Comparison of ENCODE assay signal across 8 cellular contexts in genomic region chr5:96868603-96869371, GRCh38. TPM values are rescaled to one million over a fixed set of nuclear protein-coding genes. Genes with fewer than 3 reads are reported as not detected.
DNase-seq lines count a peak whose midpoint lies in the region; ATAC-seq, FAIRE-seq and TF ChIP-seq lines count a peak whose summit lies in the region.

No MANE protein-coding gene starts in this region.

- TF ChIP-seq CTCF in OCI-LY3 (IDR thresholded peaks at IDR 0.05; ENCODE audit: low read depth, low read length) (peak; percentile 91), HepG2 (CRISPR knock-in tag; IDR thresholded peaks at IDR 0.05) (peak; percentile 89)

- FAIRE-seq in HepG2 (lab: Jason Lieb, UNC) (peak; percentile 79), urothelium cell line (lab: Jason Lieb, UNC) (no peak)

- POLR2A ChIA-PET in HepG2 (lab: Yijun Ruan, JAX), result interaction anchor here (1.2 kb wide), 1 partner anchor 61 kb away, joined by 9 read pairs; the partner anchor contains the start of gene ERAP1

- H3K9me3 ChIP-seq in OCI-LY3 (ENCODE audit: insufficient read depth, low read length) (no peaks in the 10 kb centered on the region), HepG2 (ENCODE audit: low read length) (no peaks in the 10 kb centered on the region)

- H3K4me2 ChIP-seq in OCI-LY3 (ENCODE audit: low read length), result peak overlapping the region; percentile 99
- H3K4me2 ChIP-seq in HepG2 (ENCODE audit: low read depth, low read length), result no peak overlapping the region

- H3K36me3 ChIP-seq in OCI-LY3 (replicated peaks; ENCODE audit: low read depth, low read length) (no peaks in the 10 kb centered on the region), HepG2 (replicated peaks in 1 of 2; ENCODE audit: control insufficient read depth in 1 of 2, insufficient read depth in 2 of 2, low read length in 2 of 2) (no peaks in the 10 kb centered on the region)

- TF ChIP-seq EP300 in HepG2 (IDR thresholded peaks at IDR 0.05; ENCODE audit: low read depth in 2 of 2, low read length in 2 of 2), result no peak
- TF ChIP-seq EP300 in HepG2 (CRISPR knock-in tag; IDR thresholded peaks at IDR 0.05; ENCODE audit: borderline replicate concordance), result no peak

- no peak overlapping the region for H2AFZ ChIP-seq in OCI-LY3 (ENCODE audit: low read depth, low read length)
- no peak overlapping the region for H2AFZ ChIP-seq in HepG2 (ENCODE audit: low read length)

- WGBS in HepG2 (ENCODE audit: low lambda C conversion rate), result 10% methylated on average over 6 of the region's 6 CpGs

- DNase-seq in activated CD4-positive, alpha-beta T cell treated with anti-CD3 and anti-CD28 coated beads for 4 hours, result peak; percentile 32 to 36
- no peak for DNase-seq in activated CD4-positive, alpha-beta T cell treated with anti-CD3 and anti-CD28 coated beads, Interleukin-2, amount 50 U/mL, for 1 hour
- peak; percentile 84 for DNase-seq in cerebellar cortex (ENCODE audit: low spot score)
- DNase-seq in HepG2 (ENCODE audit: low spot score), result peak; percentile 62
- DNase-seq in urothelium cell line (ENCODE audit: low spot score), result peak; percentile 51

- BruUV-seq in HepG2 (replicated peaks; lab: Mats Ljungman, UMichigan), result no TSS peak

- no peaks in the 10 kb centered on the region for H3K27me3 ChIP-seq in OCI-LY3 (ENCODE audit: low read depth, low read length)
- H3K27me3 ChIP-seq in HepG2 (ENCODE audit: control insufficient read depth in 1 of 2, insufficient read depth in 2 of 2, low read length in 2 of 2), result no peaks in the 10 kb centered on the region; a peak in 1 of 5 replicates

- peak; percentile 68 for ATAC-seq in GM21447 (IDR thresholded peaks at IDR 0.05; ENCODE audit: unreplicated experiment)
- ATAC-seq in HG03565 (IDR thresholded peaks at IDR 0.05; ENCODE audit: unreplicated experiment), result peak; percentile 85
- ATAC-seq in HepG2, result peak; percentile 95

- CTCF ChIA-PET in HepG2 (lab: Yijun Ruan, JAX; ENCODE audit: low intra/inter-chr PET ratio, low total read pairs), result interaction anchor here (0.6 to 1.4 kb wide), 2 partner anchors 65 to 294 kb away, joined by 3 to 21 read pairs; no protein-coding TSS in a partner anchor

- peak; percentile 71 for TF ChIP-seq RAD21 in HepG2 (CRISPR knock-in tag; IDR thresholded peaks at IDR 0.05)

- H3K9ac ChIP-seq in OCI-LY3 (ENCODE audit: low read length) (peak overlapping the region; percentile 65; the same call in 1 of the 2 replicates), HepG2 (ENCODE audit: insufficient read depth, low read depth, low read length) (no peak overlapping the region)

- peaks cover 5% of the 10 kb centered on the region; the same call in 1 of the 2 replicates for H3K79me2 ChIP-seq in OCI-LY3 (ENCODE audit: low read length)
- no peaks in the 10 kb centered on the region for H3K79me2 ChIP-seq in HepG2 (ENCODE audit: insufficient read depth, low read length)

- H3K27ac ChIP-seq in OCI-LY3 (ENCODE audit: low read length) (peak overlapping the region; percentile 99), HepG2 (ENCODE audit: extremely low read length, insufficient read depth, low read length) (no peak overlapping the region)

- TF ChIP-seq POLR2A in HepG2 (IDR thresholded peaks at IDR 0.05; ENCODE audit: insufficient read depth in 1 of 2, low read depth in 2 of 2, low read length in 2 of 2), result no peak

- H3K4me3 ChIP-seq in OCI-LY3 (ENCODE audit: low read length) (peak overlapping the region; percentile 75; the same call in 1 of the 2 replicates), HepG2 (replicated peaks in 1 of 3; ENCODE audit: insufficient read depth in 1 of 3, low read depth in 2 of 3, low read length in 3 of 3) (no peak overlapping the region)

- H3K4me1 ChIP-seq in OCI-LY3 (ENCODE audit: low read length) (peaks cover 61% of the 10 kb centered on the region), HepG2 (ENCODE audit: insufficient read depth, low read length) (peaks cover 58% of the 10 kb centered on the region)

- intact Hi-C loops in HepG2 (cut with micrococcal nuclease; ENCODE audit: unreplicated experiment), result loop anchor here (1.0 to 5.0 kb wide), 6 partner anchors 32 to 294 kb away; partner anchors contain the start of genes LIX1 and LNPEP

- H4K20me1 ChIP-seq in OCI-LY3 (ENCODE audit: insufficient read depth, low read length), result no peaks in the 10 kb centered on the region
- H4K20me1 ChIP-seq in HepG2 (ENCODE audit: insufficient read depth, low read length), result no peaks in the 10 kb centered on the region

- in situ Hi-C loops in HepG2 (cut with HindIII; ENCODE audit: extremely low pct_ligation_motif_present, low pct_unique_long_range_greater_than_20kb), result no loop called here

TF ChIP-seq in HepG2, 621 proteins besides CTCF, POLR2A, EP300 and RAD21 (continues in another document):
- TF ChIP-seq ZNF253 (CRISPR knock-in tag; IDR thresholded peaks at IDR 0.05; ENCODE audit: borderline replicate concordance), result no peak
- TF ChIP-seq SPEN (CRISPR knock-in tag; IDR thresholded peaks at IDR 0.05; ENCODE audit: low read depth), result no peak
- no peak for TF ChIP-seq ZNF275 (CRISPR knock-in tag; IDR thresholded peaks at IDR 0.05; ENCODE audit: borderline replicate concordance)
- no peak for TF ChIP-seq CHD4 (IDR thresholded peaks at IDR 0.05; ENCODE audit: borderline replicate concordance, low read length)
- 0 out of 2 replicates have a peak, but pooled peaks have one; percentile 41 for TF ChIP-seq ZBTB25 (CRISPR knock-in tag; IDR thresholded peaks at IDR 0.05)
- no peak for TF ChIP-seq MYC (CRISPR knock-in tag; IDR thresholded peaks at IDR 0.05; ENCODE audit: borderline replicate concordance)
- TF ChIP-seq KMT2B (CRISPR knock-in tag; IDR thresholded peaks at IDR 0.05), result peak; percentile 49; the same call in 1 of the 2 replicates
- TF ChIP-seq SIX4 (CRISPR knock-in tag; IDR thresholded peaks at IDR 0.05), result no peak
- no peak for TF ChIP-seq HCFC1 (IDR thresholded peaks at IDR 0.05; ENCODE audit: low read depth, low read length)
- TF ChIP-seq ZNF12 (CRISPR knock-in tag; IDR thresholded peaks at IDR 0.05), result 0 out of 2 replicates have a peak, but pooled peaks have one; percentile 11
- 0 out of 2 replicates have a peak, but pooled peaks have one; percentile 15 for TF ChIP-seq THAP11 (CRISPR knock-in tag; IDR thresholded peaks at IDR 0.05)
- no peak for TF ChIP-seq ATF3 (CRISPR knock-in tag; IDR thresholded peaks at IDR 0.05)
- TF ChIP-seq ZNF335 (CRISPR knock-in tag; IDR thresholded peaks at IDR 0.05), result 0 out of 2 replicates have a peak, but pooled peaks have one; percentile 31
- no peak for TF ChIP-seq SATB2 (CRISPR knock-in tag; IDR thresholded peaks at IDR 0.05)

RNA-seq across cellular contexts. Expression of gene ERAP2, which starts 7.5 kb away (rescaled TPM):
- 12.8 and 16.6 TPM in 2 replicates for total RNA-seq in HepG2 (2016; rRNA removed; fragmentation: Illumina TruSeq; extraction: Trizol)
- total RNA-seq in HepG2 (2016; cell fraction: cytosol; rRNA removed; fragmentation: Illumina TruSeq; extraction: Trizol; ENCODE audit: low read depth), result 2.9 and 3.2 TPM in 2 replicates
- total RNA-seq in HepG2 (2016; cell fraction: insoluble cytoplasmic fraction; rRNA removed; fragmentation: Illumina TruSeq; extraction: Trizol), result 12.2 and 17.5 TPM in 2 replicates
- total RNA-seq in HepG2 (2016; cell fraction: membrane; rRNA removed; fragmentation: Illumina TruSeq; extraction: Trizol), result 4.6 and 5.8 TPM in 2 replicates
- total RNA-seq in HepG2 (2016; cell fraction: nucleus; rRNA removed; fragmentation: Illumina TruSeq; extraction: Trizol), result 24.6 and 25.0 TPM in 2 replicates
- polyA plus RNA-seq in HepG2 (2011; rRNA removed), result 12.5 and 12.8 TPM in 2 replicates
- 6.7 and 9.8 TPM in 2 replicates for polyA plus RNA-seq in HepG2 (2011; cell fraction: cytosol; rRNA removed)
- polyA plus RNA-seq in HepG2 (2011; cell fraction: nucleus; rRNA removed), result 4.3 and 5.6 TPM in 2 replicates
- polyA plus RNA-seq in HepG2 (2012), result 6.6 and 7.6 TPM in 2 replicates
- polyA plus RNA-seq in HepG2 (2016; cell fraction: cytosol; fragmentation: Illumina TruSeq; extraction: Trizol; ENCODE audit: low read depth), result 0.45 and 0.54 TPM in 2 replicates
- polyA plus RNA-seq in HepG2 (2016; cell fraction: insoluble cytoplasmic fraction; fragmentation: Illumina TruSeq; extraction: Trizol; ENCODE audit: low read depth), result 7.8 and 8.4 TPM in 2 replicates
- 1.5 and 2.1 TPM in 2 replicates for polyA plus RNA-seq in HepG2 (2016; cell fraction: membrane; fragmentation: Illumina TruSeq; extraction: Trizol; ENCODE audit: low read depth)
- polyA plus RNA-seq in HepG2 (2016; cell fraction: nucleus; fragmentation: Illumina TruSeq; extraction: Trizol; ENCODE audit: insufficient read depth, low read depth), result 15.5 and 16.2 TPM in 2 replicates
- 14.6 and 24.3 TPM in 2 replicates for polyA minus RNA-seq in HepG2 (2011; rRNA and poly(A)+ RNA removed; ENCODE audit: low replicate concordance)
- polyA minus RNA-seq in HepG2 (2011; cell fraction: cytosol; rRNA and poly(A)+ RNA removed), result 9.4 and 9.8 TPM in 2 replicates
- polyA minus RNA-seq in HepG2 (2011; cell fraction: nucleus; rRNA and poly(A)+ RNA removed), result 29.4 and 34.1 TPM in 2 replicates
